ENCODE assay signal across 32 cellular contexts in genomic region chr11:88666364-88666763, GRCh38.
"Had no signal": no experiment of that assay in that cellular context is flagged by ENCODE, and none has a peak within 500 bp of the region (broad histone marks: within the 10 kb centered on the region; RNA-seq: fewer than 3 reads in every experiment).

No MANE protein-coding gene starts in this region.

- H3K27ac Mint-ChIP-seq: activated CD4-positive, alpha-beta memory T cell treated with anti-CD3 and anti-CD28 coated beads, Interleukin-2, amount 10 ng/mL, durations not matched to agents 7 days and 5 days; activated CD4-positive, alpha-beta T cell treated with anti-CD3 and anti-CD28 coated beads, Interleukin-2, amount 10 ng/mL, durations not matched to agents 7 days and 5 days; activated naive CD4-positive, alpha-beta T cell treated with anti-CD3 and anti-CD28 coated beads, Interleukin-2, amount 10 ng/mL, durations not matched to agents 7 days and 5 days; activated naive CD4-positive, alpha-beta T cell treated with anti-CD3 and anti-CD28 coated beads, Interleukin-2, amount 50 U/mL, for 72 hours; activated naive CD8-positive, alpha-beta T cell treated with anti-CD3 and anti-CD28 coated beads, Interleukin-2, amount 10 ng/mL, durations not matched to agents 7 days and 5 days; activated T-cell treated with anti-CD3 and anti-CD28 coated beads, Interleukin-2, amount 50 U/mL, for 24 hours; activated T-cell treated with anti-CD3 and anti-CD28 coated beads, Interleukin-2, amount 50 U/mL, for 72 hours; brain; effector memory CD8-positive, alpha-beta T cell had no signal

- H3K4me1 ChIP-seq: ascending aorta, breast epithelium, esophagus squamous epithelium, gastroesophageal sphincter had no signal

- DNase-seq: activated CD4-positive, alpha-beta memory T cell treated with anti-CD3 and anti-CD28 coated beads, Interleukin-2, amount 10 ng/mL, durations not matched to agents 7 days and 5 days; activated CD4-positive, alpha-beta T cell treated with anti-CD3 and anti-CD28 coated beads for 1 hour; activated CD4-positive, alpha-beta T cell treated with anti-CD3 and anti-CD28 coated beads for 4 hours; activated CD4-positive, alpha-beta T cell treated with anti-CD3 and anti-CD28 coated beads, Interleukin-2, amount 10 ng/mL, durations not matched to agents 7 days and 5 days; activated CD4-positive, alpha-beta T cell treated with anti-CD3 and anti-CD28 coated beads, Interleukin-2, amount 50 U/mL, for 4 hours; activated CD4-positive, CD25-positive, alpha-beta regulatory T cell; activated CD8-positive, alpha-beta memory T cell treated with anti-CD3 and anti-CD28 coated beads, Interleukin-2, amount 50 U/mL, for 48 hours; activated gamma-delta T cell; activated naive CD4-positive, alpha-beta T cell; activated naive CD4-positive, alpha-beta T cell treated with anti-CD3 and anti-CD28 coated beads, Interleukin-2, amount 10 ng/mL, durations not matched to agents 7 days and 5 days; activated naive CD8-positive, alpha-beta T cell treated with anti-CD3 and anti-CD28 coated beads, Interleukin-2, amount 10 ng/mL, durations not matched to agents 7 days and 5 days; activated T-cell treated with anti-CD3 and anti-CD28 coated beads for 4 hours; activated T-cell treated with anti-CD3 and anti-CD28 coated beads, Interleukin-2, amount 50 U/mL, for 24 hours; activated T-cell treated with anti-CD3 and anti-CD28 coated beads, Interleukin-2, amount 50 U/mL, for 72 hours; central memory CD4-positive, alpha-beta T cell; cerebellar nuclear complex; cortex of kidney; dermis blood vessel endothelial cell; effector CD4-positive, alpha-beta T cell; effector memory CD8-positive, alpha-beta T cell; esophagus squamous epithelium; foreskin melanocyte; T-helper 2 cell had no signal

- H3K27me3 Mint-ChIP-seq: activated CD4-positive, alpha-beta memory T cell treated with anti-CD3 and anti-CD28 coated beads, Interleukin-2, amount 10 ng/mL, durations not matched to agents 7 days and 5 days; activated CD4-positive, alpha-beta T cell treated with anti-CD3 and anti-CD28 coated beads, Interleukin-2, amount 10 ng/mL, durations not matched to agents 7 days and 5 days; activated naive CD4-positive, alpha-beta T cell treated with anti-CD3 and anti-CD28 coated beads, Interleukin-2, amount 10 ng/mL, durations not matched to agents 7 days and 5 days; activated naive CD8-positive, alpha-beta T cell treated with anti-CD3 and anti-CD28 coated beads, Interleukin-2, amount 10 ng/mL, durations not matched to agents 7 days and 5 days; activated T-cell treated with anti-CD3 and anti-CD28 coated beads, Interleukin-2, amount 50 U/mL, for 24 hours; effector memory CD8-positive, alpha-beta T cell had no signal

- H3K4me3 ChIP-seq: ascending aorta, breast epithelium, cardiac muscle cell, esophagus squamous epithelium, gastroesophageal sphincter had no signal

- H3K36me3 ChIP-seq: ascending aorta, breast epithelium, cardiac muscle cell, esophagus squamous epithelium, gastroesophageal sphincter had no signal

- H3K4me3 Mint-ChIP-seq: activated CD4-positive, alpha-beta memory T cell treated with anti-CD3 and anti-CD28 coated beads, Interleukin-2, amount 10 ng/mL, durations not matched to agents 7 days and 5 days; activated CD4-positive, alpha-beta T cell treated with anti-CD3 and anti-CD28 coated beads, Interleukin-2, amount 10 ng/mL, durations not matched to agents 7 days and 5 days; activated naive CD4-positive, alpha-beta T cell treated with anti-CD3 and anti-CD28 coated beads, Interleukin-2, amount 10 ng/mL, durations not matched to agents 7 days and 5 days; activated naive CD8-positive, alpha-beta T cell treated with anti-CD3 and anti-CD28 coated beads, Interleukin-2, amount 10 ng/mL, durations not matched to agents 7 days and 5 days; activated T-cell treated with anti-CD3 and anti-CD28 coated beads, Interleukin-2, amount 50 U/mL, for 24 hours; activated T-cell treated with anti-CD3 and anti-CD28 coated beads, Interleukin-2, amount 50 U/mL, for 72 hours; brain; effector memory CD8-positive, alpha-beta T cell had no signal

- H3K4me1 Mint-ChIP-seq: activated CD4-positive, alpha-beta memory T cell treated with anti-CD3 and anti-CD28 coated beads, Interleukin-2, amount 10 ng/mL, durations not matched to agents 7 days and 5 days; activated CD4-positive, alpha-beta T cell treated with anti-CD3 and anti-CD28 coated beads, Interleukin-2, amount 10 ng/mL, durations not matched to agents 7 days and 5 days; activated naive CD4-positive, alpha-beta T cell treated with anti-CD3 and anti-CD28 coated beads, Interleukin-2, amount 10 ng/mL, durations not matched to agents 7 days and 5 days; activated naive CD8-positive, alpha-beta T cell treated with anti-CD3 and anti-CD28 coated beads, Interleukin-2, amount 10 ng/mL, durations not matched to agents 7 days and 5 days; brain had no signal

- ATAC-seq: activated naive CD4-positive, alpha-beta T cell treated with anti-CD3 and anti-CD28 coated beads, Interleukin-2, amount 50 U/mL, for 72 hours; activated T-cell treated with anti-CD3 and anti-CD28 coated beads, Interleukin-2, amount 50 U/mL, for 72 hours; effector memory CD8-positive, alpha-beta T cell; gastroesophageal sphincter had no signal

- H3K36me3 Mint-ChIP-seq: activated naive CD4-positive, alpha-beta T cell treated with anti-CD3 and anti-CD28 coated beads, Interleukin-2, amount 10 ng/mL, durations not matched to agents 7 days and 5 days; activated naive CD4-positive, alpha-beta T cell treated with anti-CD3 and anti-CD28 coated beads, Interleukin-2, amount 50 U/mL, for 72 hours; activated naive CD8-positive, alpha-beta T cell treated with anti-CD3 and anti-CD28 coated beads, Interleukin-2, amount 10 ng/mL, durations not matched to agents 7 days and 5 days; brain had no signal

- FAIRE-seq: endometrium, endothelial cell of umbilical vein had no signal

- H3K9me3 ChIP-seq: ascending aorta, breast epithelium, esophagus squamous epithelium, gastroesophageal sphincter had no signal

- H3K9me3 Mint-ChIP-seq: activated CD4-positive, alpha-beta memory T cell treated with anti-CD3 and anti-CD28 coated beads, Interleukin-2, amount 10 ng/mL, durations not matched to agents 7 days and 5 days; activated naive CD4-positive, alpha-beta T cell treated with anti-CD3 and anti-CD28 coated beads, Interleukin-2, amount 10 ng/mL, durations not matched to agents 7 days and 5 days; activated T-cell treated with anti-CD3 and anti-CD28 coated beads, Interleukin-2, amount 50 U/mL, for 24 hours; activated T-cell treated with anti-CD3 and anti-CD28 coated beads, Interleukin-2, amount 50 U/mL, for 72 hours had no signal

- H3K27me3 ChIP-seq: ascending aorta, breast epithelium, cardiac muscle cell, esophagus squamous epithelium, gastroesophageal sphincter had no signal

- H3K27ac ChIP-seq: ascending aorta, breast epithelium, cardiac muscle cell, epithelial cell of prostate, esophagus squamous epithelium, gastroesophageal sphincter had no signal
